Comparison of ENCODE assay signal across 1 cellular context in the genomic region with DNA sequence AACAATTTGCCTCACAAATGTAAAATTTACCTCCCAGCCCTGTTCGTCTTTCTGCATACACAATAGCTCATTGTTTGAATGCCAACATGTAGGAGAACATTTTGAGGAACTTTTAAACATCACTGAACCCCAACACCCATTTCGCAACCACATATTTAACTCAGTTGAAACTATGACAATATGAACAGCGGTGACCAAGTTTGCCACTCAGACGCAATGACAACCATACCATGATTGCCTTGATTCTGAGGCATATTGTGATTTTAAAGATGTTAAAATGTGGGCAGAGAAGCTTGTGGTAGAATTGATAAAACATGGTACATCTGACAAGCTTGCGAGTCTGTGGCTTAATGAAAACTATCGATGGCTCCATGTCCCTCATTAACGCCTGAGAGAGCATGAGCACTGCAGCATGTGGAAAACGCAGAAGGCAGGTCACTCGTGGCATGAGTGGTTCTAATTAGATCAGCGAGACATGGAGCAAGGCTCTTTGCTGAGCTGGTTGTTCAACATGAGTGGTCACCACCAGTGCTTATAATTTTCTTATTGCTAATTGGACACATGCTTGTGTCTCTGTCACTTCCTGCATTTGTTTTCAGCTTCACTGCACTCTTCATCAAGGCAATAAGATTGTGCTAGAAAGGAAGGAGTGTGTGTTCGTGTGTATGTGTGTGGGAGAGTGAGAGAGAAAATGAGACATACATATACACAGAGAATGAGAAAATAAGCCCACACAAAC.
TF ChIP-seq lines count a peak whose summit lies in the region.

No MANE protein-coding gene starts in this region.

TF ChIP-seq in endothelial cell of umbilical vein, 7 proteins besides CTCF, POLR2A, EP300 and RAD21:
- TF ChIP-seq POLR2AphosphoS5 (IDR thresholded peaks at IDR 0.05; ENCODE audit: insufficient read depth, low read depth, low read length) (no peak), JUN (IDR thresholded peaks at IDR 0.05; ENCODE audit: borderline replicate concordance, insufficient read depth, insufficient read length, low read depth) (no peak), MAX (IDR thresholded peaks at IDR 0.05; ENCODE audit: insufficient read depth, insufficient read length) (no peak), EZH2 (IDR thresholded peaks at IDR 0.05; ENCODE audit: borderline replicate concordance, low read depth, low read length, severe bottlenecking) (no peak), GATA2 (IDR thresholded peaks at IDR 0.05; ENCODE audit: insufficient read depth, insufficient read length, low read depth, low read length) (no peak), FOS (IDR thresholded peaks at IDR 0.05; ENCODE audit: borderline replicate concordance, insufficient read depth, low read length) (no peak), MYC (IDR thresholded peaks at IDR 0.05; ENCODE audit: low read depth, low read length) (no peak)
